Comparison of ENCODE assay signal across 17 cellular contexts in the genomic region with DNA sequence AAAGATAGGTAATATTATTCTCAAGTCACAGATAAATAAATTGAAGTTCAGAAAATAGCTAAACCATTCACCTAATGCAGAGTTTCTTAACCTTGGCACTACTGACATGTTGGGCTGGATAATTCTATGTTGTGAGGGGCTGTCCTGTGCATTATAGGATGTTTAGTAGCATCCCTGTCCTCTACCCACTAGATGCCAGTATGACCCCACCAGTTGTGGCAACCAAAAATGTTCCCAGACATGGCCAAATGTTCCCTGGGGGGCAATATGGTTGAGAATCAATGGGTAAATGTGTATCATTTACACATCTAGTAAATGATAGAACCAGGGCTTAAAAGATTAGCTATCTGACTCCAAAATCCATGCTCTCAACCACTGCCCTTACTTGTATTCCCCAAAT.
DNase-seq lines count a peak whose midpoint lies in the region; ATAC-seq and TF ChIP-seq lines count a peak whose summit lies in the region.
"Had no signal": no experiment of that assay in that cellular context is flagged by ENCODE, and none has a peak within 500 bp of the region (broad histone marks: within the 10 kb centered on the region; RNA-seq: fewer than 3 reads in every experiment).

No MANE protein-coding gene starts in this region.

- peak; percentile 11 for TF ChIP-seq CTCF in AG09309 (IDR thresholded peaks at IDR 0.05; ENCODE audit: control insufficient read depth, insufficient read depth, low read depth, low read length, missing control alignments)
- TF ChIP-seq CTCF in H9 (conservative IDR thresholded peaks at IDR 0.05) = peak; percentile 30; the same call in 2 of the 3 replicates
- peak; percentile 22 for TF ChIP-seq CTCF in brain microvascular endothelial cell (IDR thresholded peaks at IDR 0.05; ENCODE audit: low read depth, low read length, missing control alignments)
- no peak for TF ChIP-seq CTCF in gastroesophageal sphincter (IDR thresholded peaks at IDR 0.05)
- TF ChIP-seq CTCF in Calu3 (IDR thresholded peaks at IDR 0.05; ENCODE audit: unreplicated experiment) = no peak
- no peak for TF ChIP-seq CTCF in colonic mucosa (IDR thresholded peaks at IDR 0.05)

- H3K56ac ChIP-seq in H9 (ENCODE audit: insufficient read length, low read depth, low read length) = no peak overlapping the region

- in situ Hi-C loops in brain microvascular endothelial cell (cut with HindIII; ENCODE audit: low pct_ligation_motif_present, low sequenced_read_pairs) = no loop called here

- H3K9ac ChIP-seq in H9 (ENCODE audit: extremely low read depth, insufficient read length, low read length) = no peak overlapping the region
- H3K9ac ChIP-seq in colonic mucosa (ENCODE audit: low read depth in 2 of 2, low read length in 2 of 2) = no peak overlapping the region
- H3K9ac ChIP-seq: BLaER1 treated with 17β-estradiol and CSF1 and Interleukin-3, amounts not matched to agents 10 nM and 100 nM had no signal

- peaks cover 7% of the 10 kb centered on the region; the same call in 1 of the 2 replicates for H3K4me1 ChIP-seq in H9 (ENCODE audit: insufficient read depth, low read length)
- peaks cover 0 to 50% (median 0%) of the 10 kb centered on the region in 3 donors for H3K4me1 ChIP-seq in gastroesophageal sphincter
- H3K4me1 ChIP-seq in colonic mucosa = no peaks in the 10 kb centered on the region
- H3K4me1 ChIP-seq: BLaER1 treated with 17β-estradiol and CSF1 and Interleukin-3, amounts not matched to agents 10 nM and 100 nM had no signal

- no peaks in the 10 kb centered on the region for H4K20me1 ChIP-seq in H9 (ENCODE audit: control insufficient read depth, insufficient read depth, insufficient read length)

- no peaks in the 10 kb centered on the region for H3K23me2 ChIP-seq in H9 (ENCODE audit: insufficient read length, low read depth, low read length, poor library complexity, severe bottlenecking)

- H2AK5ac ChIP-seq in H9 (ENCODE audit: insufficient read length, low read length) = no peak overlapping the region

- H3K27ac Mint-ChIP-seq in H9 = no peak overlapping the region
- H3K27ac Mint-ChIP-seq in Calu3 (ENCODE audit: unreplicated experiment) = no peak overlapping the region

- H2BK15ac ChIP-seq in H9 (ENCODE audit: low read depth, low read length) = no peak overlapping the region

- H4K5ac ChIP-seq in H9 (ENCODE audit: insufficient read length, low read depth, low read length) = no peak overlapping the region

- no peak for DNase-seq in AG09309 (ENCODE audit: low read depth)
- DNase-seq in H9 = no peak
- DNase-seq in brain microvascular endothelial cell = no peak
- no peak for DNase-seq in Calu3
- no peak for DNase-seq in colonic mucosa
- DNase-seq in AG20443 (ENCODE audit: low spot score) = no peak
- DNase-seq: COR-L47, DMS79, KBM-7, NCI-H1048, NCI-H146, NCI-H345, NCI-H526 treated with DMSO at 0.1 percent for 48 hours, Right ventricle myocardium superior had no signal

- BruUV-seq in Calu3 (replicated peaks; lab: Mats Ljungman, UMichigan) = no TSS peak

- TF ChIP-seq POLR2A in gastroesophageal sphincter (IDR thresholded peaks at IDR 0.05) = no peak

- no peaks in the 10 kb centered on the region for H3K79me1 ChIP-seq in H9 (ENCODE audit: insufficient read depth, low read depth, low read length, poor library complexity, severe bottlenecking)

- H3K4me3 ChIP-seq in AG09309 (ENCODE audit: control insufficient read depth, low read depth, low read length) (no peak overlapping the region), brain microvascular endothelial cell (ENCODE audit: low read depth, low read length) (no peak overlapping the region), gastroesophageal sphincter (no peak overlapping the region), colonic mucosa (no peak overlapping the region)
- H3K4me3 ChIP-seq: BLaER1 treated with 17β-estradiol and CSF1 and Interleukin-3, amounts not matched to agents 10 nM and 100 nM had no signal

- CTCF ChIA-PET in Calu3 (lab: Charles Lee) = no interaction called here

- no peak overlapping the region for H3K4me2 ChIP-seq in H9 (ENCODE audit: insufficient read depth, insufficient read length, low read length)
- H3K4me2 ChIP-seq: BLaER1 treated with 17β-estradiol and CSF1 and Interleukin-3, amounts not matched to agents 10 nM and 100 nM had no signal

- H3K4me1 Mint-ChIP-seq in H9 (peaks cover 24 to 25% of the 10 kb centered on the region in 2 experiments), Calu3 (ENCODE audit: low read depth, unreplicated experiment) (peaks cover 9% of the 10 kb centered on the region)

- H2BK20ac ChIP-seq in H9 (ENCODE audit: low read depth, low read length, poor library complexity, severe bottlenecking) = no peak overlapping the region

- H3K9me3 Mint-ChIP-seq in H9 = peaks cover 5% of the 10 kb centered on the region in 2 experiments
- H3K9me3 Mint-ChIP-seq in Calu3 (ENCODE audit: low read depth, unreplicated experiment) = peaks cover under 1% of the 10 kb centered on the region

- H2BK120ac ChIP-seq in H9 (ENCODE audit: low read depth, low read length, poor library complexity, severe bottlenecking) = no peak overlapping the region

- H3K27me3 ChIP-seq in H9 (ENCODE audit: insufficient read depth, low read length) = no peaks in the 10 kb centered on the region
- H3K27me3 ChIP-seq in brain microvascular endothelial cell (replicated peaks) = no peaks in the 10 kb centered on the region
- no peaks in the 10 kb centered on the region for H3K27me3 ChIP-seq in gastroesophageal sphincter
- H3K27me3 ChIP-seq in colonic mucosa = no peaks in the 10 kb centered on the region

- H3K4ac ChIP-seq in H9 (ENCODE audit: low read depth, low read length) = no peak overlapping the region

- H2BK12ac ChIP-seq in H9 (ENCODE audit: insufficient read length, low read depth, low read length) = no peak overlapping the region

- H3K4me3 Mint-ChIP-seq in H9 (no peak overlapping the region), Calu3 (ENCODE audit: low read depth, unreplicated experiment) (no peak overlapping the region)

- H2AFZ ChIP-seq in H9 (ENCODE audit: low read length) = no peak overlapping the region

- H3K27me3 Mint-ChIP-seq in H9 (ENCODE audit: low read depth) (no peaks in the 10 kb centered on the region), Calu3 (ENCODE audit: unreplicated experiment) (no peaks in the 10 kb centered on the region)

- H4K8ac ChIP-seq in H9 (replicated peaks; ENCODE audit: insufficient read length, low read depth, low read length) = no peak overlapping the region

- H3K36me3 ChIP-seq in brain microvascular endothelial cell (replicated peaks) = no peaks in the 10 kb centered on the region
- H3K36me3 ChIP-seq in gastroesophageal sphincter = no peaks in the 10 kb centered on the region
- no peaks in the 10 kb centered on the region for H3K36me3 ChIP-seq in colonic mucosa
- H3K36me3 ChIP-seq: BLaER1 treated with 17β-estradiol and CSF1 and Interleukin-3, amounts not matched to agents 10 nM and 100 nM had no signal

- H3K23ac ChIP-seq in H9 (ENCODE audit: insufficient read length, low read depth, low read length) = no peak overlapping the region

- no peak overlapping the region for H2BK5ac ChIP-seq in H9 (ENCODE audit: insufficient read length, low read length)

- no peak overlapping the region for H3K27ac ChIP-seq in H9 (ENCODE audit: insufficient read length, low read depth, low read length)
- no peak overlapping the region for H3K27ac ChIP-seq in brain microvascular endothelial cell
- H3K27ac ChIP-seq in gastroesophageal sphincter = peak overlapping the region in 3 of 4 donors; percentile 76 to 81 (median 78)
- H3K27ac ChIP-seq in colonic mucosa = no peak overlapping the region
- H3K27ac ChIP-seq: BLaER1 treated with 17β-estradiol and CSF1 and Interleukin-3, amounts not matched to agents 10 nM and 100 nM; HL-60 had no signal

- no peak overlapping the region for H3T11ph ChIP-seq in H9 (ENCODE audit: low read length)

- no peak for TF ChIP-seq EP300 in gastroesophageal sphincter (IDR thresholded peaks at IDR 0.05)

- no peak overlapping the region for H4K91ac ChIP-seq in H9 (ENCODE audit: insufficient read length, low read depth, low read length)

- no peak for ATAC-seq in gastroesophageal sphincter

- no peak overlapping the region for H3K18ac ChIP-seq in H9 (ENCODE audit: insufficient read length, low read depth, low read length)

- intact Hi-C loops in Calu3 (cut with micrococcal nuclease; ENCODE audit: unreplicated experiment) = no loop called here
- intact Hi-C loops in colonic mucosa (cut with DNase I) = no loop called here

- no peaks in the 10 kb centered on the region for H3K79me2 ChIP-seq in H9 (ENCODE audit: insufficient read depth, low read length)

- H3K14ac ChIP-seq in H9 (ENCODE audit: insufficient read depth, low read length) = no peak overlapping the region

- peaks cover 5 to 11% (median 7%) of the 10 kb centered on the region in 3 experiments for H3K36me3 Mint-ChIP-seq in H9 (ENCODE audit: insufficient read depth in 1 of 3, low read depth in 3 of 3)
- H3K36me3 Mint-ChIP-seq in Calu3 (ENCODE audit: insufficient read depth, unreplicated experiment) = no peaks in the 10 kb centered on the region

- H3K9me3 ChIP-seq in H9 (ENCODE audit: control insufficient read depth, low read depth, low read length) = no peaks in the 10 kb centered on the region
- H3K9me3 ChIP-seq in gastroesophageal sphincter = no peaks in the 10 kb centered on the region
- H3K9me3 ChIP-seq in colonic mucosa = no peaks in the 10 kb centered on the region

Comparison
In these comparisons a context has a peak if more than half of its experiments do, and no peak if none do; other contexts are left out.
1. CTCF ChIP-seq: peak in AG09309 (single experiment), H9 (single experiment) and brain microvascular endothelial cell (single experiment); none in gastroesophageal sphincter (0 of 4), Calu3 (single experiment) and colonic mucosa (single experiment).
2. H3K27ac ChIP-seq: peak in gastroesophageal sphincter (3 of 4); none in H9 (single experiment), brain microvascular endothelial cell (single experiment) and colonic mucosa (single experiment).